8 cellular contexts compared by ENCODE assay signal in the genomic region with DNA sequence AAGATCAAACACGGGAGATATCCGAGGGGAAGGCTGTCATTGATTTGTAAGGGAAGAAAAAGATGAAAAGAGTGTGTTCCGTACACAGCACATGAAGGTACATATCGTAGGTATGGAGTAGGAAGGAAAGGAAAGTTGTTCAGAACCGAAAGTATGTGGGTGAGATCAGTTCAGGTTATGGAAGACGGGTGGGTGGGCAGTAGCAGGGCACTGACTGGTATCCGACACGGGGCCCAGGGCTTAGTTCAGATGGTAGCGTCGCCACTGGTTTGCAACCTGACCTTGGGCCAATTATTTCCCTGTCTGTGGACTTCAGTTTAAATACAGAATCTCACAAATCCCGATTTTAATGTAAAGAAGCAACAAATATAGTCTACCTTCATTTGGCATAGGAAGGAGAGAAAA. TPM values are rescaled to one million over a fixed set of nuclear protein-coding genes. Genes with fewer than 3 reads are reported as not detected.
A peak's percentile ranks its signal among the peaks of the same experiment; 100 is the strongest.
DNase-seq lines count a peak whose midpoint lies in the region; ATAC-seq and TF ChIP-seq lines count a peak whose summit lies in the region.

No MANE protein-coding gene starts in this region.

- H3F3A ChIP-seq in PC-3 (ENCODE audit: low read length, unreplicated experiment): peaks cover 4% of the 10 kb centered on the region

- H3K4me1 ChIP-seq in DND-41 (ENCODE audit: insufficient read depth, low read length) (peaks cover 48% of the 10 kb centered on the region), PC-3 (ENCODE audit: insufficient read depth, low read length) (peaks cover 63% of the 10 kb centered on the region), stomach smooth muscle (ENCODE audit: control insufficient read depth, insufficient read depth, low read length) (peaks cover 45% of the 10 kb centered on the region)

- ATAC-seq in DND-41 (ENCODE audit: insufficient read depth, low read depth) (peak; percentile 48), PC-3 (no peak), memory B cell (ENCODE audit: low read depth) (no peak), GM19467 (IDR thresholded peaks at IDR 0.05; ENCODE audit: unreplicated experiment) (no peak), HG03571 (IDR thresholded peaks at IDR 0.05; ENCODE audit: unreplicated experiment) (no peak)

- no peaks in the 10 kb centered on the region for H3K36me3 Mint-ChIP-seq in memory B cell

- no peaks in the 10 kb centered on the region for H3K9me2 ChIP-seq in PC-3 (replicated peaks; ENCODE audit: low read length)

- peak overlapping the region; percentile 57 for H2AFZ ChIP-seq in DND-41 (ENCODE audit: low read depth, low read length)
- H2AFZ ChIP-seq in PC-3 (ENCODE audit: low read length): no peak overlapping the region

- H3K79me2 ChIP-seq in DND-41 (ENCODE audit: insufficient read depth, low read length): peaks cover 59% of the 10 kb centered on the region
- H3K79me2 ChIP-seq in PC-3 (ENCODE audit: low read length): peaks cover 80% of the 10 kb centered on the region

- H3K9me3 ChIP-seq in DND-41 (ENCODE audit: insufficient read depth, low read length, severe bottlenecking) (no peaks in the 10 kb centered on the region), PC-3 (ENCODE audit: low read length) (no peaks in the 10 kb centered on the region), stomach smooth muscle (ENCODE audit: control insufficient read depth in 2 of 2, low read length in 2 of 2) (no peaks in the 10 kb centered on the region)

- H3K36me3 ChIP-seq in DND-41 (ENCODE audit: insufficient read depth, low read length): peaks cover 28% of the 10 kb centered on the region
- H3K36me3 ChIP-seq in PC-3 (ENCODE audit: low read depth, low read length): peaks cover 38% of the 10 kb centered on the region
- peaks cover 0 to 3% of the 10 kb centered on the region in 2 donors for H3K36me3 ChIP-seq in stomach smooth muscle (ENCODE audit: control insufficient read depth in 2 of 2, insufficient read depth in 2 of 2, low read length in 2 of 2)

- peaks cover 28% of the 10 kb centered on the region for H3K4me1 Mint-ChIP-seq in memory B cell

- H3K4me3 Mint-ChIP-seq in memory B cell: peak overlapping the region; percentile 77

- H3K4me3 ChIP-seq in DND-41 (ENCODE audit: low read depth in 1 of 2, low read length in 2 of 2): peak overlapping the region; percentile 65 to 81
- H3K4me3 ChIP-seq in PC-3 (ENCODE audit: low read length): peak overlapping the region; percentile 97
- H3K4me3 ChIP-seq in stomach smooth muscle (ENCODE audit: low read length in 2 of 2): peak overlapping the region; percentile 69 to 82

- H3K4me2 ChIP-seq in DND-41 (ENCODE audit: insufficient read depth, low read length): peak overlapping the region; percentile 97
- H3K4me2 ChIP-seq in PC-3 (ENCODE audit: low read length): peak overlapping the region; percentile 90

- intact Hi-C loops in PC-3 (cut with micrococcal nuclease): no loop called here

- CTCF ChIA-PET in PC-3 (lab: Charles Lee): no interaction called here

- H3K9ac ChIP-seq in DND-41 (ENCODE audit: low read depth, low read length) (peak overlapping the region; percentile 82), PC-3 (ENCODE audit: low read length) (peak overlapping the region; percentile 90), stomach smooth muscle (ENCODE audit: low read length in 2 of 2) (peak overlapping the region; percentile 80 to 93)

- peak; percentile 43 for DNase-seq in DND-41
- no peak for DNase-seq in PC-3
- DNase-seq in caudate nucleus (lab: John Stamatoyannopoulos, UW): peak in 10 of 61 donors; percentile 22 to 49 (median 38)
- DNase-seq in memory B cell (ENCODE audit: low spot score in 2 of 2): no peak
- no peak for DNase-seq in mesenteric fat pad (ENCODE audit: low spot score)

- peak overlapping the region; percentile 39 for H3K27ac Mint-ChIP-seq in memory B cell

- H3K27me3 ChIP-seq in DND-41 (ENCODE audit: insufficient read depth, low read length, poor library complexity): no peaks in the 10 kb centered on the region
- no peaks in the 10 kb centered on the region for H3K27me3 ChIP-seq in PC-3 (ENCODE audit: low read length)
- H3K27me3 ChIP-seq in stomach smooth muscle (ENCODE audit: control insufficient read depth in 1 of 2, insufficient read depth in 2 of 2, low read length in 2 of 2): no peaks in the 10 kb centered on the region

- POLR2A ChIA-PET in PC-3 (lab: Charles Lee; ENCODE audit: unreplicated experiment): interaction anchor here (0.6 kb wide), 1 partner anchor 1824 kb away, joined by 3 read pairs; no protein-coding TSS in a partner anchor

- TSS peak; percentile 44 for BruUV-seq in PC-3 (replicated peaks; lab: Mats Ljungman, UMichigan)

- TF ChIP-seq CTCF in DND-41 (IDR thresholded peaks at IDR 0.05; ENCODE audit: borderline replicate concordance, extremely low read depth, low read length, poor library complexity, severe bottlenecking): no peak
- TF ChIP-seq CTCF in PC-3 (conservative IDR thresholded peaks at IDR 0.05; ENCODE audit: low read depth, low read length): no peak

- H4K20me1 ChIP-seq in DND-41 (ENCODE audit: insufficient read depth, low read length) (peaks cover 45% of the 10 kb centered on the region), PC-3 (ENCODE audit: low read length) (peaks cover 39% of the 10 kb centered on the region)

- H3K27ac ChIP-seq in DND-41 (ENCODE audit: low read length) (peak overlapping the region; percentile 75), PC-3 (ENCODE audit: low read length) (peak overlapping the region; percentile 94), caudate nucleus (ENCODE audit: low read depth, low read length) (peak overlapping the region; percentile 84), stomach smooth muscle (ENCODE audit: low read length) (peak overlapping the region; percentile 73)

- no peaks in the 10 kb centered on the region for H3K9me3 Mint-ChIP-seq in memory B cell

- H3K27me3 Mint-ChIP-seq in memory B cell: no peaks in the 10 kb centered on the region

RNA-seq across cellular contexts. Expression of a gene that starts 27.8 kb away (rescaled TPM):
- total RNA-seq in PC-3 (2014; rRNA removed): 0.58 TPM in 1 of 2 replicates, not detected in the other
- not detected for total RNA-seq in mesenteric fat pad
